In the genomic region with DNA sequence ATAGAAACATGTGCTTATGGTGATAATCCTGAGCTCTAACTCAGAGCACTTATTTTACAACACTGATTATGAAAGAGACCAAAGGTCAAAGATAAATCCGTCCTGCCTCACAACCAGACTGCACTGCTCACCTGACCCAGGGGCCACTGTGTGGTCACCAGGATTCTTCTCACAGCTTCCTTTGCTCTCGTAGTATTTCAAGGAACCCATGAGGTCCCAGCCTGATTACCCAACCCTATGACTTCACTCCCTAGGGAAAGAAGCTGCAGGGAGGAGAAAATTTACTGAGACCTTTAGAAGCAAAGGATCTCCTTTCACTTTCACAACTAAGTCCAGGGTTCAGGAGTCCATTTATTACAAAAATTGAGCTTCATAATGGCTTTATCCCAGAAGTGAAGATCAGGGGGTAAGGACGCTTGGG, we compare ENCODE assay signal across 10 cellular contexts. TPM values are rescaled to one million over a fixed set of nuclear protein-coding genes. Genes with fewer than 3 reads are reported as not detected.
DNase-seq lines count a peak whose midpoint lies in the region; ATAC-seq and TF ChIP-seq lines count a peak whose summit lies in the region.
"Had no signal": no experiment of that assay in that cellular context is flagged by ENCODE, and none has a peak within 500 bp of the region (broad histone marks: within the 10 kb centered on the region; RNA-seq: fewer than 3 reads in every experiment).

No MANE protein-coding gene starts in this region.

- no peaks in the 10 kb centered on the region for H3K27me3 ChIP-seq in BLaER1 treated with 17β-estradiol and CSF1 and Interleukin-3, amounts not matched to agents 10 nM and 100 nM
- H3K27me3 ChIP-seq in IMR-90 (ENCODE audit: control insufficient read depth, insufficient read depth, low read length) (no peaks in the 10 kb centered on the region), endodermal cell (ENCODE audit: control insufficient read depth, insufficient read depth, low read length, poor library complexity, severe bottlenecking) (no peaks in the 10 kb centered on the region)

- dilution Hi-C loops in IMR-90 (cut with HindIII; ENCODE audit: low sequenced_read_pairs, unreplicated experiment) = no loop called here

- H2BK15ac ChIP-seq in IMR-90 (ENCODE audit: low read depth, low read length) = no peak overlapping the region

- H2BK120ac ChIP-seq in IMR-90 (ENCODE audit: low read depth, low read length) = no peak overlapping the region

- H3K56ac ChIP-seq in IMR-90 (ENCODE audit: extremely low read depth, insufficient read depth, low read length) = no peak overlapping the region

- H3K4me1 Mint-ChIP-seq in endodermal cell = no peaks in the 10 kb centered on the region

- no peak overlapping the region for H4K5ac ChIP-seq in IMR-90 (ENCODE audit: low read depth, low read length)

- WGBS in IMR-90 (ENCODE audit: extremely low coverage in 2 of 2, insufficient read length in 1 of 2), 2 experiments = no CpG with 5 or more reads among the region's 3 CpGs
- 79% methylated on average over 2 of the region's 3 CpGs; no CpG with 5 or more reads in 1 of the 2 experiments for WGBS in endodermal cell (ENCODE audit: insufficient coverage in 1 of 2, insufficient read length in 1 of 2), 2 experiments

- H3K36me3 ChIP-seq in BLaER1 treated with 17β-estradiol and CSF1 and Interleukin-3, amounts not matched to agents 10 nM and 100 nM = no peaks in the 10 kb centered on the region
- no peaks in the 10 kb centered on the region for H3K36me3 ChIP-seq in IMR-90 (ENCODE audit: control insufficient read depth, insufficient read depth, low read length)
- no peaks in the 10 kb centered on the region for H3K36me3 ChIP-seq in endodermal cell (ENCODE audit: control insufficient read depth, insufficient read depth, low read length)

- peaks cover 20 to 36% (median 26%) of the 10 kb centered on the region in 10 experiments for H3K4me1 ChIP-seq in BLaER1 treated with 17β-estradiol and CSF1 and Interleukin-3, amounts not matched to agents 10 nM and 100 nM
- H3K4me1 ChIP-seq in IMR-90 (ENCODE audit: control insufficient read depth, insufficient read depth, low read length) = peaks cover 6% of the 10 kb centered on the region
- peaks cover 6% of the 10 kb centered on the region for H3K4me1 ChIP-seq in endodermal cell (ENCODE audit: control insufficient read depth, insufficient read depth, low read length)

- peak overlapping the region in 6 of 11 experiments; percentile 33 to 71 (median 57); a peak in 11 of 22 replicates for H3K27ac ChIP-seq in BLaER1 treated with 17β-estradiol and CSF1 and Interleukin-3, amounts not matched to agents 10 nM and 100 nM
- H3K27ac ChIP-seq in IMR-90 (ENCODE audit: insufficient read depth, low read length) = no peak overlapping the region
- no peak overlapping the region for H3K27ac ChIP-seq in endodermal cell (ENCODE audit: low read depth, low read length)

- no peak overlapping the region for H3K27ac Mint-ChIP-seq in endodermal cell
- H3K27ac Mint-ChIP-seq: activated CD4-positive, alpha-beta memory T cell treated with anti-CD3 and anti-CD28 coated beads, Interleukin-2, amount 10 ng/mL, durations not matched to agents 7 days and 5 days had no signal

- no peak overlapping the region for H4K8ac ChIP-seq in IMR-90 (ENCODE audit: low read depth in 2 of 2, low read length in 2 of 2)

- H3K9me1 ChIP-seq in IMR-90 (ENCODE audit: insufficient read depth, low read length) = no peaks in the 10 kb centered on the region

- H4K91ac ChIP-seq in IMR-90 (ENCODE audit: insufficient read depth, low read depth, low read length) = no peak overlapping the region

- no peaks in the 10 kb centered on the region for H3K79me1 ChIP-seq in IMR-90 (ENCODE audit: low read depth in 1 of 2, low read length in 2 of 2)

- peak overlapping the region in 4 of 11 experiments; percentile 22 to 49 (median 38); a peak in 5 of 22 replicates for H3K9ac ChIP-seq in BLaER1 treated with 17β-estradiol and CSF1 and Interleukin-3, amounts not matched to agents 10 nM and 100 nM
- no peak overlapping the region; the same call in 1 of the 2 replicates for H3K9ac ChIP-seq in IMR-90 (ENCODE audit: low read depth, low read length)
- no peak overlapping the region for H3K9ac ChIP-seq in endodermal cell (ENCODE audit: extremely low read depth, low read length, poor library complexity, severe bottlenecking)

- ATAC-seq in IMR-90 (ENCODE audit: low read depth) = peak; percentile 78
- no peak for ATAC-seq in GM19395 (IDR thresholded peaks at IDR 0.05; ENCODE audit: unreplicated experiment)
- ATAC-seq in GM19463 (IDR thresholded peaks at IDR 0.05; ENCODE audit: unreplicated experiment) = no peak

- H3K4me3 Mint-ChIP-seq in endodermal cell = no peak overlapping the region
- H3K4me3 Mint-ChIP-seq: activated CD4-positive, alpha-beta memory T cell treated with anti-CD3 and anti-CD28 coated beads, Interleukin-2, amount 10 ng/mL, durations not matched to agents 7 days and 5 days had no signal

- no TSS peak for BruUV-seq in IMR-90 (replicated peaks; lab: Mats Ljungman, UMichigan)

- POLR2A ChIA-PET in IMR-90 (lab: Charles Lee; ENCODE audit: unreplicated experiment) = no interaction called here

- H3K23ac ChIP-seq in IMR-90 (ENCODE audit: low read depth, low read length) = no peak overlapping the region

- TF ChIP-seq CTCF in IMR-90 (conservative IDR thresholded peaks at IDR 0.05; ENCODE audit: low read depth, low read length) (no peak), endodermal cell (conservative IDR thresholded peaks at IDR 0.05) (no peak)

- no peak overlapping the region for H3K4ac ChIP-seq in IMR-90 (ENCODE audit: low read depth, low read length)

- H2AK5ac ChIP-seq in IMR-90 (ENCODE audit: low read depth, low read length) = no peak overlapping the region

- in situ Hi-C loops in IMR-90 (cut with MboI; ENCODE audit: low sequenced_read_pairs) = no loop called here

- no peak overlapping the region for H3K14ac ChIP-seq in IMR-90 (replicated peaks; ENCODE audit: low read depth, low read length)

- no peak overlapping the region for H2AFZ ChIP-seq in IMR-90 (replicated peaks; ENCODE audit: low read length, poor library complexity)

- no peaks in the 10 kb centered on the region for H3K36me3 Mint-ChIP-seq in endodermal cell (ENCODE audit: low read depth)

- peaks cover 2% of the 10 kb centered on the region for H3K27me3 Mint-ChIP-seq in endodermal cell (ENCODE audit: insufficient read depth)

- no peaks in the 10 kb centered on the region for H3K9me3 ChIP-seq in BLaER1 treated with 17β-estradiol and CSF1 and Interleukin-3, amounts not matched to agents 10 nM and 100 nM (replicated peaks in 1 of 11)
- H3K9me3 ChIP-seq in IMR-90 (ENCODE audit: control insufficient read depth, insufficient read depth, low read length) (no peaks in the 10 kb centered on the region), endodermal cell (ENCODE audit: control insufficient read depth, low read length) (no peaks in the 10 kb centered on the region)

- CTCF ChIA-PET in IMR-90 (lab: Yijun Ruan, JAX) = interaction anchor here (0.8 kb wide), 1 partner anchor 16 kb away, joined by 4 read pairs; no protein-coding TSS in a partner anchor

- intact Hi-C loops in IMR-90 (cut with micrococcal nuclease) = no loop called here
- intact Hi-C loops in posterior vena cava (cut with DNase I) = no loop called here

- 0 out of 2 replicates have a peak overlapping the region, but pooled peaks have one; percentile 29 for H3K18ac ChIP-seq in IMR-90 (ENCODE audit: low read depth, low read length)

- H3K4me3 ChIP-seq in BLaER1 treated with 17β-estradiol and CSF1 and Interleukin-3, amounts not matched to agents 10 nM and 100 nM = no peak overlapping the region; a peak in 1 of 20 replicates
- no peak overlapping the region for H3K4me3 ChIP-seq in IMR-90 (ENCODE audit: insufficient read depth, low read depth, low read length)
- H3K4me3 ChIP-seq in endodermal cell (ENCODE audit: low read length) = no peak overlapping the region

- peak; percentile 93 for DNase-seq in IMR-90
- DNase-seq in endodermal cell = peak; percentile 19
- peak; percentile 49 for DNase-seq in myocyte (ENCODE audit: low read depth)
- no peak for DNase-seq in posterior vena cava (ENCODE audit: low spot score)
- no peak for DNase-seq in NCI-H1105 treated with DMSO at 0.1 percent for 48 hours (lab: John Stamatoyannopoulos, UW)
- DNase-seq: activated CD4-positive, alpha-beta memory T cell treated with anti-CD3 and anti-CD28 coated beads, Interleukin-2, amount 10 ng/mL, durations not matched to agents 7 days and 5 days; mesendoderm had no signal

- H4K20me1 ChIP-seq in BLaER1 treated with 17β-estradiol and CSF1 and Interleukin-3, amounts not matched to agents 10 nM and 100 nM = no peaks in the 10 kb centered on the region
- no peaks in the 10 kb centered on the region for H4K20me1 ChIP-seq in IMR-90 (ENCODE audit: insufficient read depth, low read length)

- no peak overlapping the region for H2BK20ac ChIP-seq in IMR-90 (ENCODE audit: low read depth, low read length)

- H2AK9ac ChIP-seq in IMR-90 (replicated peaks; ENCODE audit: low read depth, low read length, poor library complexity) = no peak overlapping the region

- no peak overlapping the region for H2BK5ac ChIP-seq in IMR-90 (ENCODE audit: low read depth, low read length, poor library complexity, severe bottlenecking)

- peak overlapping the region in 10 of 11 experiments; percentile 21 to 68 (median 52); a peak in 20 of 22 replicates for H3K4me2 ChIP-seq in BLaER1 treated with 17β-estradiol and CSF1 and Interleukin-3, amounts not matched to agents 10 nM and 100 nM
- H3K4me2 ChIP-seq in IMR-90 (ENCODE audit: low read depth, low read length) = peak overlapping the region; percentile 82

- no peak for TF ChIP-seq RAD21 in IMR-90 (IDR thresholded peaks at IDR 0.05; ENCODE audit: low read length)

- H3K9me3 Mint-ChIP-seq in endodermal cell = peaks cover 51% of the 10 kb centered on the region
- H3K9me3 Mint-ChIP-seq: activated CD4-positive, alpha-beta memory T cell treated with anti-CD3 and anti-CD28 coated beads, Interleukin-2, amount 10 ng/mL, durations not matched to agents 7 days and 5 days had no signal

- no peak for TF ChIP-seq POLR2A in IMR-90 (IDR thresholded peaks at IDR 0.05; ENCODE audit: low read depth, low read length)

TF ChIP-seq in IMR-90, 13 proteins besides CTCF, POLR2A, EP300 and RAD21 (continues in another document):
- no peak for TF ChIP-seq FOS (IDR thresholded peaks at IDR 0.05; ENCODE audit: low read depth, low read length)

RNA-seq across cellular contexts. Expression of a gene that starts 9.6 kb away (rescaled TPM):
- total RNA-seq in IMR-90 (2012; rRNA removed) = 216 and 282 TPM in 2 replicates
- 247 and 337 TPM in 2 replicates for polyA plus RNA-seq in IMR-90 (2012; rRNA removed)
- polyA plus RNA-seq in IMR-90 (2012; cell fraction: cytosol; rRNA removed) = 176 and 222 TPM in 2 replicates
- polyA plus RNA-seq in IMR-90 (2012; cell fraction: nucleus; rRNA removed; ENCODE audit: low replicate concordance) = 114 and 168 TPM in 2 replicates
- 100 to 1,000 TPM; 321 TPM for total RNA-seq in endodermal cell
- 339 TPM for polyA plus RNA-seq in endodermal cell (2013, experiment 1 of 2)
- polyA plus RNA-seq in endodermal cell (2013, experiment 2 of 2) = 304 TPM
- 118 and 173 TPM in 2 replicates for total RNA-seq in myocyte
- 180 TPM for polyA plus RNA-seq in myocyte (2012)
- 100 to 1,000 TPM; 134 to 150 TPM for total RNA-seq in posterior vena cava

Comparison
In these comparisons a context has a peak if more than half of its experiments do, and no peak if none do; other contexts are left out.
1. H3K27ac ChIP-seq: peak in BLaER1 treated with 17β-estradiol and CSF1 and Interleukin-3, amounts not matched to agents 10 nM and 100 nM (6 of 11); none in IMR-90 (single experiment) and endodermal cell (single experiment).
2. DNase-seq: peak in IMR-90 (single experiment), endodermal cell (single experiment) and myocyte (single experiment); none in posterior vena cava (single experiment) and NCI-H1105 treated with DMSO at 0.1 percent for 48 hours (single experiment).